Comparison of ENCODE assay signal across 1 cellular context in the genomic region with DNA sequence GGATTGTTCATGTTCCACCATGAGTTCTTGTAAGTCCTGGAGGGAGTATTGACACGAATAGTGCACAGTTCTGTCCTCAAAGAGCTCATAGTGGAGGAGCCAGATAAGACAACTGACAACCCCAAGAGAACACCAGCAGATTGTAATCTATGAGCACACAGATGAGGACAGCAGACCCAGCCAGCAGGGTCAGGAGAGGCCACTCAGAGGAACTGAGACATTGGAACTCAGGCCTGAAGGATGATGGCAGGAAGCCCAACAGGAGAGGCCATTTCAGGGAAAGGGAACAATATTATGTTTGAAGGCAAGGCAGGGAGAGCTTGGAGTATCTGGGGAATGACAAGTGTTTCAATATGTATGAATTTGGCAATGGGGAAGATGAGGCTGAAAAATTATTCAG.
TF ChIP-seq lines count a peak whose summit lies in the region.

No MANE protein-coding gene starts in this region.

TF ChIP-seq in K562, 482 proteins besides CTCF, POLR2A, EP300 and RAD21 (continued from another document):
- TF ChIP-seq THRAP3 (IDR thresholded peaks at IDR 0.05; ENCODE audit: borderline replicate concordance), result no peak
- TF ChIP-seq FOS (IDR thresholded peaks at IDR 0.05; ENCODE audit: extremely low read depth, insufficient read length), result no peak
- no peak for TF ChIP-seq TEAD1 (CRISPR knock-in tag; IDR thresholded peaks at IDR 0.05)
- TF ChIP-seq ZNF239 (CRISPR knock-in tag; IDR thresholded peaks at IDR 0.05), result peak; percentile 42
- TF ChIP-seq CREBBP (IDR thresholded peaks at IDR 0.05; ENCODE audit: low read depth, low read length), result no peak
- no peak for TF ChIP-seq HNRNPK (IDR thresholded peaks at IDR 0.05; ENCODE audit: low read depth, low read length, poor library complexity, severe bottlenecking)
- TF ChIP-seq SLC30A9 (CRISPR knock-in tag; IDR thresholded peaks at IDR 0.05), result no peak
- no peak for TF ChIP-seq JUN (IDR thresholded peaks at IDR 0.05; ENCODE audit: borderline replicate concordance, low read depth, low read length)
- TF ChIP-seq JUN (CRISPR knock-in tag; IDR thresholded peaks at IDR 0.05; ENCODE audit: borderline replicate concordance), result no peak
- TF ChIP-seq GTF2A2 (tag; IDR thresholded peaks at IDR 0.05), result no peak
- TF ChIP-seq GABPB2 (CRISPR knock-in tag; conservative IDR thresholded peaks at IDR 0.05), result no peak
- TF ChIP-seq, protein P1, sequence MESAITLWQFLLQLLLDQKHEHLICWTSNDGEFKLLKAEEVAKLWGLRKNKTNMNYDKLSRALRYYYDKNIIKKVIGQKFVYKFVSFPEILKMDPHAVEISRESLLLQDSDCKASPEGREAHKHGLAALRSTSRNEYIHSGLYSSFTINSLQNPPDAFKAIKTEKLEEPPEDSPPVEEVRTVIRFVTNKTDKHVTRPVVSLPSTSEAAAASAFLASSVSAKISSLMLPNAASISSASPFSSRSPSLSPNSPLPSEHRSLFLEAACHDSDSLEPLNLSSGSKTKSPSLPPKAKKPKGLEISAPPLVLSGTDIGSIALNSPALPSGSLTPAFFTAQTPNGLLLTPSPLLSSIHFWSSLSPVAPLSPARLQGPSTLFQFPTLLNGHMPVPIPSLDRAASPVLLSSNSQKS (CRISPR knock-in tag; IDR thresholded peaks at IDR 0.05), result no peak
- TF ChIP-seq, protein P2, sequence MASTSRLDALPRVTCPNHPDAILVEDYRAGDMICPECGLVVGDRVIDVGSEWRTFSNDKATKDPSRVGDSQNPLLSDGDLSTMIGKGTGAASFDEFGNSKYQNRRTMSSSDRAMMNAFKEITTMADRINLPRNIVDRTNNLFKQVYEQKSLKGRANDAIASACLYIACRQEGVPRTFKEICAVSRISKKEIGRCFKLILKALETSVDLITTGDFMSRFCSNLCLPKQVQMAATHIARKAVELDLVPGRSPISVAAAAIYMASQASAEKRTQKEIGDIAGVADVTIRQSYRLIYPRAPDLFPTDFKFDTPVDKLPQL (IDR thresholded peaks at IDR 0.05; ENCODE audit: extremely low read depth, insufficient read length), result no peak
- TF ChIP-seq SRF (CRISPR knock-in tag; IDR thresholded peaks at IDR 0.05), result no peak
- TF ChIP-seq L3MBTL2 (IDR thresholded peaks at IDR 0.05), result 0 out of 2 replicates have a peak, but pooled peaks have one; percentile 16
- TF ChIP-seq JUND (IDR thresholded peaks at IDR 0.05; ENCODE audit: borderline replicate concordance, low read depth, low read length), result no peak; the same call in 1 of the 2 replicates
- TF ChIP-seq JUND (tag; IDR thresholded peaks at IDR 0.05; ENCODE audit: borderline replicate concordance, low read depth, low read length), result peak; percentile 35; the same call in 1 of the 3 replicates
- no peak for TF ChIP-seq BCOR (IDR thresholded peaks at IDR 0.05)
- no peak for TF ChIP-seq ZFX (CRISPR knock-in tag; IDR thresholded peaks at IDR 0.05)
- TF ChIP-seq C11orf30 (IDR thresholded peaks at IDR 0.05; ENCODE audit: low read depth), result no peak
- no peak for TF ChIP-seq HSF4 (CRISPR knock-in tag; IDR thresholded peaks at IDR 0.05; ENCODE audit: borderline replicate concordance)
- TF ChIP-seq, protein P3, sequence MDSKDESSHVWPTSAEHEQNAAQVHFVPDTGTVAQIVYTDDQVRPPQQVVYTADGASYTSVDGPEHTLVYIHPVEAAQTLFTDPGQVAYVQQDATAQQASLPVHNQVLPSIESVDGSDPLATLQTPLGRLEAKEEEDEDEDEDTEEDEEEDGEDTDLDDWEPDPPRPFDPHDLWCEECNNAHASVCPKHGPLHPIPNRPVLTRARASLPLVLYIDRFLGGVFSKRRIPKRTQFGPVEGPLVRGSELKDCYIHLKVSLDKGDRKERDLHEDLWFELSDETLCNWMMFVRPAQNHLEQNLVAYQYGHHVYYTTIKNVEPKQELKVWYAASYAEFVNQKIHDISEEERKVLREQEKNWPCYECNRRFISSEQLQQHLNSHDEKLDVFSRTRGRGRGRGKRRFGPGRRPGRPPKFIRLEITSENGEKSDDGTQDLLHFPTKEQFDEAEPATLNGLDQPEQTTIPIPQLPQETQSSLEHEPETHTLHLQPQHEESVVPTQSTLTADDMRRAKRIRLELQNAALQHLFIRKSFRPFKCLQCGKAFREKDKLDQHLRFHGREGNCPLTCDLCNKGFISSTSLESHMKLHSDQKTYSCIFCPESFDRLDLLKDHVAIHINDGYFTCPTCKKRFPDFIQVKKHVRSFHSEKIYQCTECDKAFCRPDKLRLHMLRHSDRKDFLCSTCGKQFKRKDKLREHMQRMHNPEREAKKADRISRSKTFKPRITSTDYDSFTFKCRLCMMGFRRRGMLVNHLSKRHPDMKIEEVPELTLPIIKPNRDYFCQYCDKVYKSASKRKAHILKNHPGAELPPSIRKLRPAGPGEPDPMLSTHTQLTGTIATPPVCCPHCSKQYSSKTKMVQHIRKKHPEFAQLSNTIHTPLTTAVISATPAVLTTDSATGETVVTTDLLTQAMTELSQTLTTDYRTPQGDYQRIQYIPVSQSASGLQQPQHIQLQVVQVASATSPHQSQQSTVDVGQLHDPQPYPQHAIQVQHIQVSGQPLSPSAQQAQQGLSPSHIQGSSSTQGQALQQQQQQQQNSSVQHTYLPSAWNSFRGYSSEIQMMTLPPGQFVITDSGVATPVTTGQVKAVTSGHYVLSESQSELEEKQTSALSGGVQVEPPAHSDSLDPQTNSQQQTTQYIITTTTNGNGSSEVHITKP (IDR thresholded peaks at IDR 0.05; ENCODE audit: partially characterized antibody), result peak; percentile 51
- TF ChIP-seq, protein P4, sequence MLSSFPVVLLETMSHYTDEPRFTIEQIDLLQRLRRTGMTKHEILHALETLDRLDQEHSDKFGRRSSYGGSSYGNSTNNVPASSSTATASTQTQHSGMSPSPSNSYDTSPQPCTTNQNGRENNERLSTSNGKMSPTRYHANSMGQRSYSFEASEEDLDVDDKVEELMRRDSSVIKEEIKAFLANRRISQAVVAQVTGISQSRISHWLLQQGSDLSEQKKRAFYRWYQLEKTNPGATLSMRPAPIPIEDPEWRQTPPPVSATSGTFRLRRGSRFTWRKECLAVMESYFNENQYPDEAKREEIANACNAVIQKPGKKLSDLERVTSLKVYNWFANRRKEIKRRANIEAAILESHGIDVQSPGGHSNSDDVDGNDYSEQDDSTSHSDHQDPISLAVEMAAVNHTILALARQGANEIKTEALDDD (IDR thresholded peaks at IDR 0.05), result no peak
- TF ChIP-seq MCM3 (IDR thresholded peaks at IDR 0.05), result no peak
- no peak for TF ChIP-seq SMAD2 (IDR thresholded peaks at IDR 0.05; ENCODE audit: low read depth, low read length)
- no peak; the same call in 1 of the 2 replicates for TF ChIP-seq ESRRA (IDR thresholded peaks at IDR 0.05; ENCODE audit: borderline replicate concordance, low read depth)
- TF ChIP-seq ARID1B (IDR thresholded peaks at IDR 0.05), result peak; percentile 79
- no peak for TF ChIP-seq ZKSCAN3 (CRISPR knock-in tag; IDR thresholded peaks at IDR 0.05)
- TF ChIP-seq, protein P5, sequence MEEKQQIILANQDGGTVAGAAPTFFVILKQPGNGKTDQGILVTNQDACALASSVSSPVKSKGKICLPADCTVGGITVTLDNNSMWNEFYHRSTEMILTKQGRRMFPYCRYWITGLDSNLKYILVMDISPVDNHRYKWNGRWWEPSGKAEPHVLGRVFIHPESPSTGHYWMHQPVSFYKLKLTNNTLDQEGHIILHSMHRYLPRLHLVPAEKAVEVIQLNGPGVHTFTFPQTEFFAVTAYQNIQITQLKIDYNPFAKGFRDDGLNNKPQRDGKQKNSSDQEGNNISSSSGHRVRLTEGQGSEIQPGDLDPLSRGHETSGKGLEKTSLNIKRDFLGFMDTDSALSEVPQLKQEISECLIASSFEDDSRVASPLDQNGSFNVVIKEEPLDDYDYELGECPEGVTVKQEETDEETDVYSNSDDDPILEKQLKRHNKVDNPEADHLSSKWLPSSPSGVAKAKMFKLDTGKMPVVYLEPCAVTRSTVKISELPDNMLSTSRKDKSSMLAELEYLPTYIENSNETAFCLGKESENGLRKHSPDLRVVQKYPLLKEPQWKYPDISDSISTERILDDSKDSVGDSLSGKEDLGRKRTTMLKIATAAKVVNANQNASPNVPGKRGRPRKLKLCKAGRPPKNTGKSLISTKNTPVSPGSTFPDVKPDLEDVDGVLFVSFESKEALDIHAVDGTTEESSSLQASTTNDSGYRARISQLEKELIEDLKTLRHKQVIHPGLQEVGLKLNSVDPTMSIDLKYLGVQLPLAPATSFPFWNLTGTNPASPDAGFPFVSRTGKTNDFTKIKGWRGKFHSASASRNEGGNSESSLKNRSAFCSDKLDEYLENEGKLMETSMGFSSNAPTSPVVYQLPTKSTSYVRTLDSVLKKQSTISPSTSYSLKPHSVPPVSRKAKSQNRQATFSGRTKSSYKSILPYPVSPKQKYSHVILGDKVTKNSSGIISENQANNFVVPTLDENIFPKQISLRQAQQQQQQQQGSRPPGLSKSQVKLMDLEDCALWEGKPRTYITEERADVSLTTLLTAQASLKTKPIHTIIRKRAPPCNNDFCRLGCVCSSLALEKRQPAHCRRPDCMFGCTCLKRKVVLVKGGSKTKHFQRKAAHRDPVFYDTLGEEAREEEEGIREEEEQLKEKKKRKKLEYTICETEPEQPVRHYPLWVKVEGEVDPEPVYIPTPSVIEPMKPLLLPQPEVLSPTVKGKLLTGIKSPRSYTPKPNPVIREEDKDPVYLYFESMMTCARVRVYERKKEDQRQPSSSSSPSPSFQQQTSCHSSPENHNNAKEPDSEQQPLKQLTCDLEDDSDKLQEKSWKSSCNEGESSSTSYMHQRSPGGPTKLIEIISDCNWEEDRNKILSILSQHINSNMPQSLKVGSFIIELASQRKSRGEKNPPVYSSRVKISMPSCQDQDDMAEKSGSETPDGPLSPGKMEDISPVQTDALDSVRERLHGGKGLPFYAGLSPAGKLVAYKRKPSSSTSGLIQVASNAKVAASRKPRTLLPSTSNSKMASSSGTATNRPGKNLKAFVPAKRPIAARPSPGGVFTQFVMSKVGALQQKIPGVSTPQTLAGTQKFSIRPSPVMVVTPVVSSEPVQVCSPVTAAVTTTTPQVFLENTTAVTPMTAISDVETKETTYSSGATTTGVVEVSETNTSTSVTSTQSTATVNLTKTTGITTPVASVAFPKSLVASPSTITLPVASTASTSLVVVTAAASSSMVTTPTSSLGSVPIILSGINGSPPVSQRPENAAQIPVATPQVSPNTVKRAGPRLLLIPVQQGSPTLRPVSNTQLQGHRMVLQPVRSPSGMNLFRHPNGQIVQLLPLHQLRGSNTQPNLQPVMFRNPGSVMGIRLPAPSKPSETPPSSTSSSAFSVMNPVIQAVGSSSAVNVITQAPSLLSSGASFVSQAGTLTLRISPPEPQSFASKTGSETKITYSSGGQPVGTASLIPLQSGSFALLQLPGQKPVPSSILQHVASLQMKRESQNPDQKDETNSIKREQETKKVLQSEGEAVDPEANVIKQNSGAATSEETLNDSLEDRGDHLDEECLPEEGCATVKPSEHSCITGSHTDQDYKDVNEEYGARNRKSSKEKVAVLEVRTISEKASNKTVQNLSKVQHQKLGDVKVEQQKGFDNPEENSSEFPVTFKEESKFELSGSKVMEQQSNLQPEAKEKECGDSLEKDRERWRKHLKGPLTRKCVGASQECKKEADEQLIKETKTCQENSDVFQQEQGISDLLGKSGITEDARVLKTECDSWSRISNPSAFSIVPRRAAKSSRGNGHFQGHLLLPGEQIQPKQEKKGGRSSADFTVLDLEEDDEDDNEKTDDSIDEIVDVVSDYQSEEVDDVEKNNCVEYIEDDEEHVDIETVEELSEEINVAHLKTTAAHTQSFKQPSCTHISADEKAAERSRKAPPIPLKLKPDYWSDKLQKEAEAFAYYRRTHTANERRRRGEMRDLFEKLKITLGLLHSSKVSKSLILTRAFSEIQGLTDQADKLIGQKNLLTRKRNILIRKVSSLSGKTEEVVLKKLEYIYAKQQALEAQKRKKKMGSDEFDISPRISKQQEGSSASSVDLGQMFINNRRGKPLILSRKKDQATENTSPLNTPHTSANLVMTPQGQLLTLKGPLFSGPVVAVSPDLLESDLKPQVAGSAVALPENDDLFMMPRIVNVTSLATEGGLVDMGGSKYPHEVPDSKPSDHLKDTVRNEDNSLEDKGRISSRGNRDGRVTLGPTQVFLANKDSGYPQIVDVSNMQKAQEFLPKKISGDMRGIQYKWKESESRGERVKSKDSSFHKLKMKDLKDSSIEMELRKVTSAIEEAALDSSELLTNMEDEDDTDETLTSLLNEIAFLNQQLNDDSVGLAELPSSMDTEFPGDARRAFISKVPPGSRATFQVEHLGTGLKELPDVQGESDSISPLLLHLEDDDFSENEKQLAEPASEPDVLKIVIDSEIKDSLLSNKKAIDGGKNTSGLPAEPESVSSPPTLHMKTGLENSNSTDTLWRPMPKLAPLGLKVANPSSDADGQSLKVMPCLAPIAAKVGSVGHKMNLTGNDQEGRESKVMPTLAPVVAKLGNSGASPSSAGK (IDR thresholded peaks at IDR 0.05), result no peak
- TF ChIP-seq BHLHE40 (IDR thresholded peaks at IDR 0.05; ENCODE audit: low read length), result no peak
- TF ChIP-seq NFYB (IDR thresholded peaks at IDR 0.05; ENCODE audit: extremely low read depth, insufficient read length), result no peak
- TF ChIP-seq PRPF4 (IDR thresholded peaks at IDR 0.05; ENCODE audit: insufficient read depth, low read depth, low read length, poor library complexity, severe bottlenecking), result no peak
- TF ChIP-seq SMAD4 (CRISPR knock-in tag; conservative IDR thresholded peaks at IDR 0.05), result no peak
- TF ChIP-seq EWSR1 (IDR thresholded peaks at IDR 0.05; ENCODE audit: borderline replicate concordance, low read depth, partially characterized antibody), result no peak
